Comparison of ENCODE assay signal across 8 cellular contexts in the genomic region with DNA sequence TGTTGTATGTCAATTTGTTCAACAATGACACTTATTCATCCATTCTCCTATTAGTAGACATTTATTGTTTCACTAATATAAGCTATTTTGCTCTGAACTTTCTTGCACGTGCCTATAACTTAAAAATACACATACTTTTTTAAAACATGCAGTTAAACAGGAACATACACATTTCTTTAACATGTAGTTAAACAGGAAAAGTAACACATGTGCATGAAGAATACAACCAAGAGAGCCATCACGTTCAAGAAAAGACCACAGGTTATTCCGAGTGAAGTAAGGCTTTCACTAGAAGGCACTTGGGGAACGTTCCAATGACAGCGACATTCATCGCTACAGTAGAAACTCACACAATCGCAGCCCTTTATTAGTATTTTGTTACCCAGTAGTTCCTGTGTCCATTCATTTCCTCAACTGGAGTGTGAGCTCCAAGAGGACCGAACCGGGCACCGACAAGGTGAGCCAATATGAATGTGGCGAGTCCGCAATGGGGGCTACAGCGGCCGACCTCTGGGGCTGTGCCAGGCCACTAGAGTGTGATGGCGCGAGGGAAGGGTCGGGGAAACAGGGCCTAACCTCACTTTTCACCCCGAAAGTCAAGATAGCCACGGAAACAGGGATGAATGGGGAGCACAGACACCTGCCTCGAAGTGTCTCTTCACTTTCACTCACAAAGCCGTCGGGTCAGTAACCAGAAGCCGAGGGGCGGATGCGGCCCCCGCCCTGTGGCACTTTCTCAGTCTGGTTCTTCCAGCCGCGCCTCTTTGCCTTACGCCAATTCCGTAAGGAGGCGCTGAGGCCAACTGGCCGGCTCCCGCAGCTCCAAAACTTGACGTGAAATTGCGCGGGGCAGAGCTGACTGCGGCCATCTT. TPM values are rescaled to one million over a fixed set of nuclear protein-coding genes. Genes with fewer than 3 reads are reported as not detected.
DNase-seq lines count a peak whose midpoint lies in the region; ATAC-seq, FAIRE-seq and TF ChIP-seq lines count a peak whose summit lies in the region.

No MANE protein-coding gene starts in this region.

- no peaks in the 10 kb centered on the region for H3K27me3 ChIP-seq in keratinocyte (ENCODE audit: control insufficient read depth, extremely low read depth, insufficient read depth, low read length)

- H3K27ac ChIP-seq in VCaP (peak overlapping the region; percentile 96), keratinocyte (ENCODE audit: control insufficient read depth, insufficient read depth, low read length) (peak overlapping the region; percentile 95)

- dilution Hi-C loops in keratinocyte (cut with MboI; ENCODE audit: extremely low pct_ligation_motif_present, low sequenced_read_pairs): loop anchor here (25.0 kb wide), 1 partner anchor 88 kb away; no protein-coding TSS in a partner anchor

- DNase-seq in AG08396 (ENCODE audit: low spot score): peak; percentile 76
- DNase-seq in NCI-H2196 (lab: John Stamatoyannopoulos, UW; ENCODE audit: unreplicated experiment): peak; percentile 93
- peak; percentile 90 to 91 for DNase-seq in cardiac fibroblast (ENCODE audit: low read depth in 2 of 2)
- peak; percentile 40 for DNase-seq in keratinocyte (ENCODE audit: low read depth, low spot score)
- peak in 2 of 3 donors; percentile 80 to 81 for DNase-seq in stimulated activated CD4-positive, alpha-beta T cell treated with anti-CD3 and anti-CD28 coated beads, Interleukin-12 subunit alpha, Interleukin-12 subunit beta, amount 100 ng/mL, for 48 hours (ENCODE audit: low read depth in 2 of 3, low spot score in 1 of 3)

- peak; percentile 44 for ATAC-seq in HG03139 (IDR thresholded peaks at IDR 0.05; ENCODE audit: unreplicated experiment)

- H3K79me2 ChIP-seq in keratinocyte (ENCODE audit: control insufficient read depth, insufficient read depth, low read length): peaks cover 37% of the 10 kb centered on the region

- no peaks in the 10 kb centered on the region for H3K9me1 ChIP-seq in keratinocyte (ENCODE audit: control insufficient read depth, extremely low read depth, insufficient read depth, low read length)

- peak overlapping the region; percentile 94 for H3K9ac ChIP-seq in keratinocyte (ENCODE audit: control insufficient read depth, extremely low read depth, insufficient read depth, low read length)

- peak overlapping the region; percentile 91 for H2AFZ ChIP-seq in keratinocyte (ENCODE audit: control insufficient read depth, low read length)

- H4K20me1 ChIP-seq in keratinocyte (ENCODE audit: control insufficient read depth, extremely low read depth, insufficient read depth, low read length): peaks cover 4% of the 10 kb centered on the region

- no peaks in the 10 kb centered on the region for H3K9me3 ChIP-seq in keratinocyte (ENCODE audit: control insufficient read depth, low read depth, low read length)

- in situ Hi-C loops in GM18951 (cut with MboI; ENCODE audit: low sequenced_read_pairs, unreplicated experiment): loop anchor here (10.0 kb wide), 1 partner anchor 65 kb away; no protein-coding TSS in a partner anchor

- no peak for FAIRE-seq in keratinocyte (lab: Jason Lieb, UNC)

- peak overlapping the region; percentile 97 for H3K4me2 ChIP-seq in keratinocyte (ENCODE audit: control insufficient read depth, extremely low read depth, insufficient read depth, low read depth, low read length)

- peak; percentile 54 for TF ChIP-seq POLR2A in GM18951 (IDR thresholded peaks at IDR 0.05; ENCODE audit: extremely low read depth, insufficient read depth, insufficient read length)

- no peaks in the 10 kb centered on the region for H3K36me3 ChIP-seq in keratinocyte (ENCODE audit: control insufficient read depth in 2 of 2, extremely low read depth in 1 of 2, insufficient read depth in 2 of 2, low read length in 2 of 2)

- TF ChIP-seq CTCF in VCaP (conservative IDR thresholded peaks at IDR 0.05): no peak
- no peak for TF ChIP-seq CTCF in cardiac fibroblast (IDR thresholded peaks at IDR 0.05; ENCODE audit: low read depth, low read length)
- no peak for TF ChIP-seq CTCF in keratinocyte (optimal IDR thresholded peaks at IDR 0.05 in 1 of 3, IDR thresholded peaks at IDR 0.05 in 1 of 3, conservative IDR thresholded peaks at IDR 0.05 in 1 of 3; ENCODE audit: extremely low read depth in 1 of 3, insufficient read depth in 2 of 3, low read length in 3 of 3)

- H3K4me3 ChIP-seq in cardiac fibroblast (replicated peaks in 1 of 2; ENCODE audit: low read depth in 2 of 2, low read length in 2 of 2): peak overlapping the region; percentile 70 to 93
- H3K4me3 ChIP-seq in keratinocyte (ENCODE audit: control insufficient read depth in 2 of 3, extremely low read depth in 1 of 3, insufficient read depth in 2 of 3, low read depth in 1 of 3, low read length in 3 of 3): peak overlapping the region; percentile 74 to 87 (median 84)

- H3K4me1 ChIP-seq in keratinocyte (ENCODE audit: control insufficient read depth, extremely low read depth, insufficient read depth, low read length): peaks cover 9% of the 10 kb centered on the region

RNA-seq across cellular contexts. Expression of a gene that starts 0.8 kb away (rescaled TPM):
- 158 to 284 TPM (median 173 TPM) in 3 replicates for polyA plus RNA-seq in keratinocyte
- 560 TPM for polyA plus RNA-seq in keratinocyte (2011; ENCODE audit: low read depth)
- polyA plus RNA-seq in keratinocyte (2011; cell fraction: cytosol; rRNA removed): 113 and 242 TPM in 2 replicates
- polyA plus RNA-seq in keratinocyte (2011; cell fraction: nucleus; rRNA removed): 117 and 173 TPM in 2 replicates
- polyA plus RNA-seq in keratinocyte (2012; ENCODE audit: low replicate concordance): 148 and 213 TPM in 2 replicates
- 23.1 to 180 TPM (median 92.1 TPM) in 3 replicates for polyA minus RNA-seq in keratinocyte
- 84.8 TPM for polyA minus RNA-seq in keratinocyte (2011; cell fraction: cytosol; rRNA and poly(A)+ RNA removed)
- 57.4 and 108 TPM in 2 replicates for polyA minus RNA-seq in keratinocyte (2011; cell fraction: nucleus; rRNA and poly(A)+ RNA removed)

Comparison
In these comparisons a context has a peak if more than half of its experiments do, and no peak if none do; other contexts are left out.
1. Peak in every context shown above with its lines: DNase-seq, ATAC-seq, H3K4me3 ChIP-seq and H3K27ac ChIP-seq.
2. DNase-seq: peak in every context shown above with its lines; median percentile 93 in NCI-H2196; 90 in cardiac fibroblast; 80 in stimulated activated CD4-positive, alpha-beta T cell treated with anti-CD3 and anti-CD28 coated beads, Interleukin-12 subunit alpha, Interleukin-12 subunit beta, amount 100 ng/mL, for 48 hours; 76 in AG08396; 40 in keratinocyte.